Comparison of ENCODE assay signal across 1 cellular context in genomic region chr17:7560172-7561027, GRCh38.
TF ChIP-seq lines count a peak whose summit lies in the region.

No MANE protein-coding gene starts in this region.

TF ChIP-seq in HepG2, 621 proteins besides CTCF, POLR2A, EP300 and RAD21 (continued from another document and continues in another):
- TF ChIP-seq, protein P1, sequence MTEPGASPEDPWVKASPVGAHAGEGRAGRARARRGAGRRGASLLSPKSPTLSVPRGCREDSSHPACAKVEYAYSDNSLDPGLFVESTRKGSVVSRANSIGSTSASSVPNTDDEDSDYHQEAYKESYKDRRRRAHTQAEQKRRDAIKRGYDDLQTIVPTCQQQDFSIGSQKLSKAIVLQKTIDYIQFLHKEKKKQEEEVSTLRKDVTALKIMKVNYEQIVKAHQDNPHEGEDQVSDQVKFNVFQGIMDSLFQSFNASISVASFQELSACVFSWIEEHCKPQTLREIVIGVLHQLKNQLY (CRISPR knock-in tag; IDR thresholded peaks at IDR 0.05): no peak
- TF ChIP-seq ZNF883 (CRISPR knock-in tag; IDR thresholded peaks at IDR 0.05; ENCODE audit: not compliant biosample characterization) (no peak), ZNF570 (CRISPR knock-in tag; IDR thresholded peaks at IDR 0.05; ENCODE audit: borderline replicate concordance) (no peak), SAP130 (CRISPR knock-in tag; IDR thresholded peaks at IDR 0.05; ENCODE audit: low read depth) (peak; percentile 36; the same call in 1 of the 2 replicates), ZNF260 (CRISPR knock-in tag; IDR thresholded peaks at IDR 0.05; ENCODE audit: borderline replicate concordance, low read depth) (no peak), ZNF562 (CRISPR knock-in tag; IDR thresholded peaks at IDR 0.05; ENCODE audit: borderline replicate concordance) (no peak), ZBTB38 (CRISPR knock-in tag; IDR thresholded peaks at IDR 0.05) (no peak), ZSCAN25 (CRISPR knock-in tag; IDR thresholded peaks at IDR 0.05) (no peak), ZNF614 (CRISPR knock-in tag; IDR thresholded peaks at IDR 0.05; ENCODE audit: borderline replicate concordance) (no peak), ZNF816 (CRISPR knock-in tag; IDR thresholded peaks at IDR 0.05; ENCODE audit: borderline replicate concordance) (no peak), ZFP1 (CRISPR knock-in tag; IDR thresholded peaks at IDR 0.05) (no peak), SCMH1 (CRISPR knock-in tag; IDR thresholded peaks at IDR 0.05; ENCODE audit: borderline replicate concordance) (no peak), SIX4 (CRISPR knock-in tag; IDR thresholded peaks at IDR 0.05) (no peak), ESRRA (CRISPR knock-in tag; IDR thresholded peaks at IDR 0.05; ENCODE audit: low read depth) (no peak), THRA (CRISPR knock-in tag; IDR thresholded peaks at IDR 0.05; ENCODE audit: borderline replicate concordance) (no peak; the same call in 1 of the 2 replicates), MXI1 (IDR thresholded peaks at IDR 0.05; ENCODE audit: borderline replicate concordance, low read depth, low read length) (0 out of 3 replicates have a peak, but pooled peaks have one; percentile 18), ZNF350 (CRISPR knock-in tag; IDR thresholded peaks at IDR 0.05; ENCODE audit: borderline replicate concordance, low read depth) (no peak), ZNF841 (CRISPR knock-in tag; IDR thresholded peaks at IDR 0.05; ENCODE audit: borderline replicate concordance) (no peak), ZNF607 (CRISPR knock-in tag; IDR thresholded peaks at IDR 0.05; ENCODE audit: borderline replicate concordance) (no peak), YEATS4 (CRISPR knock-in tag; IDR thresholded peaks at IDR 0.05; ENCODE audit: borderline replicate concordance) (no peak; the same call in 1 of the 2 replicates), MAFF (IDR thresholded peaks at IDR 0.05; ENCODE audit: low read depth, low read length) (no peak), ZNF891 (CRISPR knock-in tag; IDR thresholded peaks at IDR 0.05) (no peak), HMGXB4 (CRISPR knock-in tag; IDR thresholded peaks at IDR 0.05; ENCODE audit: borderline replicate concordance in 1 of 2, low read depth in 1 of 2) (peak in 1 of 2 experiments; percentile 70; a peak in 2 of 4 replicates), TIGD3 (CRISPR knock-in tag; IDR thresholded peaks at IDR 0.05; ENCODE audit: borderline replicate concordance) (no peak), CSRNP2 (CRISPR knock-in tag; conservative IDR thresholded peaks at IDR 0.05; ENCODE audit: low read depth) (no peak), ZNF180 (CRISPR knock-in tag; IDR thresholded peaks at IDR 0.05; ENCODE audit: borderline replicate concordance, low read depth) (no peak), ZNF263 (CRISPR knock-in tag; IDR thresholded peaks at IDR 0.05) (no peak), TEF (CRISPR knock-in tag; IDR thresholded peaks at IDR 0.05) (no peak)
- TF ChIP-seq, protein P2, sequence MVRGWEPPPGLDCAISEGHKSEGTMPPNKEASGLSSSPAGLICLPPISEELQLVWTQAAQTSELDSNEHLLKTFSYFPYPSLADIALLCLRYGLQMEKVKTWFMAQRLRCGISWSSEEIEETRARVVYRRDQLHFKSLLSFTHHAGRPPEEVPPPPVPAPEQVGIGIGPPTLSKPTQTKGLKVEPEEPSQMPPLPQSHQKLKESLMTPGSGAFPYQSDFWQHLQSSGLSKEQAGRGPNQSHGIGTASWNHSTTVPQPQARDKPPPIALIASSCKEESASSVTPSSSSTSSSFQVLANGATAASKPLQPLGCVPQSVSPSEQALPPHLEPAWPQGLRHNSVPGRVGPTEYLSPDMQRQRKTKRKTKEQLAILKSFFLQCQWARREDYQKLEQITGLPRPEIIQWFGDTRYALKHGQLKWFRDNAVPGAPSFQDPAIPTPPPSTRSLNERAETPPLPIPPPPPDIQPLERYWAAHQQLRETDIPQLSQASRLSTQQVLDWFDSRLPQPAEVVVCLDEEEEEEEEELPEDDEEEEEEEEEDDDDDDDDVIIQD (CRISPR knock-in tag; IDR thresholded peaks at IDR 0.05; ENCODE audit: low read depth): no peak
- TF ChIP-seq, protein P3, sequence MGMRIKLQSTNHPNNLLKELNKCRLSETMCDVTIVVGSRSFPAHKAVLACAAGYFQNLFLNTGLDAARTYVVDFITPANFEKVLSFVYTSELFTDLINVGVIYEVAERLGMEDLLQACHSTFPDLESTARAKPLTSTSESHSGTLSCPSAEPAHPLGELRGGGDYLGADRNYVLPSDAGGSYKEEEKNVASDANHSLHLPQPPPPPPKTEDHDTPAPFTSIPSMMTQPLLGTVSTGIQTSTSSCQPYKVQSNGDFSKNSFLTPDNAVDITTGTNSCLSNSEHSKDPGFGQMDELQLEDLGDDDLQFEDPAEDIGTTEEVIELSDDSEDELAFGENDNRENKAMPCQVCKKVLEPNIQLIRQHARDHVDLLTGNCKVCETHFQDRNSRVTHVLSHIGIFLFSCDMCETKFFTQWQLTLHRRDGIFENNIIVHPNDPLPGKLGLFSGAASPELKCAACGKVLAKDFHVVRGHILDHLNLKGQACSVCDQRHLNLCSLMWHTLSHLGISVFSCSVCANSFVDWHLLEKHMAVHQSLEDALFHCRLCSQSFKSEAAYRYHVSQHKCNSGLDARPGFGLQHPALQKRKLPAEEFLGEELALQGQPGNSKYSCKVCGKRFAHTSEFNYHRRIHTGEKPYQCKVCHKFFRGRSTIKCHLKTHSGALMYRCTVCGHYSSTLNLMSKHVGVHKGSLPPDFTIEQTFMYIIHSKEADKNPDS (CRISPR knock-in tag; IDR thresholded peaks at IDR 0.05): no peak
- TF ChIP-seq, protein P4, sequence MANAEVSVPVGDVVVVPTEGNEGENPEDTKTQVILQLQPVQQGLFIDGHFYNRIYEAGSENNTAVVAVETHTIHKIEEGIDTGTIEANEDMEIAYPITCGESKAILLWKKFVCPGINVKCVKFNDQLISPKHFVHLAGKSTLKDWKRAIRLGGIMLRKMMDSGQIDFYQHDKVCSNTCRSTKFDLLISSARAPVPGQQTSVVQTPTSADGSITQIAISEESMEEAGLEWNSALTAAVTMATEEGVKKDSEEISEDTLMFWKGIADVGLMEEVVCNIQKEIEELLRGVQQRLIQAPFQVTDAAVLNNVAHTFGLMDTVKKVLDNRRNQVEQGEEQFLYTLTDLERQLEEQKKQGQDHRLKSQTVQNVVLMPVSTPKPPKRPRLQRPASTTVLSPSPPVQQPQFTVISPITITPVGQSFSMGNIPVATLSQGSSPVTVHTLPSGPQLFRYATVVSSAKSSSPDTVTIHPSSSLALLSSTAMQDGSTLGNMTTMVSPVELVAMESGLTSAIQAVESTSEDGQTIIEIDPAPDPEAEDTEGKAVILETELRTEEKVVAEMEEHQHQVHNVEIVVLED (CRISPR knock-in tag; IDR thresholded peaks at IDR 0.05; ENCODE audit: borderline replicate concordance): no peak; the same call in 1 of the 2 replicates
- TF ChIP-seq, protein P5, sequence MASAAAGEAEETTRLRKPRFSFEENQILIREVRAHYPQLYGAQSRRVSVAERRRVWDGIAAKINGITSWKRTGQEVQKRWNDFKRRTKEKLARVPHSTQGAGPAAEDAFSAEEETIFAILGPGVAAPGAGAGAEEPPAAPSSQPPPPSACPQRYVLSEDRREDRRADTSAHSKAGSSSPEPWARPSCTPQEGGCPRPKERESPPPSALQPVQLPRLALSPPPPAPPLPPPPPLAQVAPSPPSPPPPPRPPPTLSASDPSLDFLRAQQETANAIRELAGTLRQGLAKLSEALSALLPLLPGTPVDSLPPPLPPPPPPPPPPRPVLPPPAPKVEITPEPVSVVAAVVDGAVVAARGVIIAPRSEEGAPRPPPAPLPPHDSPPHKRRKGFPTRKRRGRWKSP (CRISPR knock-in tag; IDR thresholded peaks at IDR 0.05): no peak
- TF ChIP-seq, protein P6, sequence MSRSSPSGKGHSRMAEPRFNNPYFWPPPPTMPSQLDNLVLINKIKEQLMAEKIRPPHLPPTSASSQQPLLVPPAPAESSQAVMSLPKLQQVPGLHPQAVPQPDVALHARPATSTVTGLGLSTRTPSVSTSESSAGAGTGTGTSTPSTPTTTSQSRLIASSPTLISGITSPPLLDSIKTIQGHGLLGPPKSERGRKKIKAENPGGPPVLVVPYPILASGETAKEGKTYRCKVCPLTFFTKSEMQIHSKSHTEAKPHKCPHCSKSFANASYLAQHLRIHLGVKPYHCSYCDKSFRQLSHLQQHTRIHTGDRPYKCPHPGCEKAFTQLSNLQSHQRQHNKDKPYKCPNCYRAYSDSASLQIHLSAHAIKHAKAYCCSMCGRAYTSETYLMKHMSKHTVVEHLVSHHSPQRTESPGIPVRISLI (CRISPR knock-in tag; IDR thresholded peaks at IDR 0.05; ENCODE audit: borderline replicate concordance): no peak
- TF ChIP-seq, protein P7, sequence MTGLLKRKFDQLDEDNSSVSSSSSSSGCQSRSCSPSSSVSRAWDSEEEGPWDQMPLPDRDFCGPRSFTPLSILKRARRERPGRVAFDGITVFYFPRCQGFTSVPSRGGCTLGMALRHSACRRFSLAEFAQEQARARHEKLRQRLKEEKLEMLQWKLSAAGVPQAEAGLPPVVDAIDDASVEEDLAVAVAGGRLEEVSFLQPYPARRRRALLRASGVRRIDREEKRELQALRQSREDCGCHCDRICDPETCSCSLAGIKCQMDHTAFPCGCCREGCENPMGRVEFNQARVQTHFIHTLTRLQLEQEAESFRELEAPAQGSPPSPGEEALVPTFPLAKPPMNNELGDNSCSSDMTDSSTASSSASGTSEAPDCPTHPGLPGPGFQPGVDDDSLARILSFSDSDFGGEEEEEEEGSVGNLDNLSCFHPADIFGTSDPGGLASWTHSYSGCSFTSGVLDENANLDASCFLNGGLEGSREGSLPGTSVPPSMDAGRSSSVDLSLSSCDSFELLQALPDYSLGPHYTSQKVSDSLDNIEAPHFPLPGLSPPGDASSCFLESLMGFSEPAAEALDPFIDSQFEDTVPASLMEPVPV (CRISPR knock-in tag; IDR thresholded peaks at IDR 0.05): 0 out of 2 replicates have a peak, but pooled peaks have one; percentile 8
- TF ChIP-seq, protein P8, sequence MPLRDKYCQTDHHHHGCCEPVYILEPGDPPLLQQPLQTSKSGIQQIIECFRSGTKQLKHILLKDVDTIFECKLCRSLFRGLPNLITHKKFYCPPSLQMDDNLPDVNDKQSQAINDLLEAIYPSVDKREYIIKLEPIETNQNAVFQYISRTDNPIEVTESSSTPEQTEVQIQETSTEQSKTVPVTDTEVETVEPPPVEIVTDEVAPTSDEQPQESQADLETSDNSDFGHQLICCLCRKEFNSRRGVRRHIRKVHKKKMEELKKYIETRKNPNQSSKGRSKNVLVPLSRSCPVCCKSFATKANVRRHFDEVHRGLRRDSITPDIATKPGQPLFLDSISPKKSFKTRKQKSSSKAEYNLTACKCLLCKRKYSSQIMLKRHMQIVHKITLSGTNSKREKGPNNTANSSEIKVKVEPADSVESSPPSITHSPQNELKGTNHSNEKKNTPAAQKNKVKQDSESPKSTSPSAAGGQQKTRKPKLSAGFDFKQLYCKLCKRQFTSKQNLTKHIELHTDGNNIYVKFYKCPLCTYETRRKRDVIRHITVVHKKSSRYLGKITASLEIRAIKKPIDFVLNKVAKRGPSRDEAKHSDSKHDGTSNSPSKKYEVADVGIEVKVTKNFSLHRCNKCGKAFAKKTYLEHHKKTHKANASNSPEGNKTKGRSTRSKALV (CRISPR knock-in tag; IDR thresholded peaks at IDR 0.05): no peak
